ENCODE assay signal across 14 cellular contexts in genomic region chr15:57313134-57313483, GRCh38.
A peak's percentile ranks its signal among the peaks of the same experiment; 100 is the strongest.
DNase-seq lines count a peak whose midpoint lies in the region; ATAC-seq and TF ChIP-seq lines count a peak whose summit lies in the region.
"Had no signal": no experiment of that assay in that cellular context is flagged by ENCODE, and none has a peak within 500 bp of the region (broad histone marks: within the 10 kb centered on the region; RNA-seq: fewer than 3 reads in every experiment).

No MANE protein-coding gene starts in this region.

- no peaks in the 10 kb centered on the region for H3K27me3 ChIP-seq in cardiac muscle cell

- H3K36me3 ChIP-seq in cardiac muscle cell: no peaks in the 10 kb centered on the region

- H3K27ac Mint-ChIP-seq in nephron (peak overlapping the region; percentile 26 to 48 (median 29)), type B pancreatic cell (peak overlapping the region; percentile 50), progenitor cell of endocrine pancreas (no peak overlapping the region)
- H3K27ac Mint-ChIP-seq in activated naive CD4-positive, alpha-beta T cell treated with anti-CD3 and anti-CD28 coated beads, Interleukin-2, amount 50 U/mL, for 72 hours: no peak overlapping the region
- H3K27ac Mint-ChIP-seq: H9 had no signal

- H3K4me1 ChIP-seq in cardiac muscle cell (ENCODE audit: low read depth): no peaks in the 10 kb centered on the region

- H3K27ac ChIP-seq in cardiac muscle cell: peak overlapping the region; percentile 15

- H3K4me1 Mint-ChIP-seq in nephron (peaks cover 24% of the 10 kb centered on the region), type B pancreatic cell (ENCODE audit: unreplicated experiment) (peaks cover 8% of the 10 kb centered on the region), progenitor cell of endocrine pancreas (ENCODE audit: low read depth) (peaks cover 11% of the 10 kb centered on the region)

- H3K9me3 ChIP-seq in cardiac muscle cell (ENCODE audit: low read depth): no peaks in the 10 kb centered on the region

- H3K4me3 Mint-ChIP-seq in nephron (no peak overlapping the region), type B pancreatic cell (no peak overlapping the region), progenitor cell of endocrine pancreas (ENCODE audit: low read depth) (no peak overlapping the region)
- H3K4me3 Mint-ChIP-seq: H9 had no signal

- H3K4me3 ChIP-seq in cardiac muscle cell: no peak overlapping the region

- H3K27me3 Mint-ChIP-seq in nephron (ENCODE audit: low read depth) (peaks cover 5% of the 10 kb centered on the region), type B pancreatic cell (no peaks in the 10 kb centered on the region), progenitor cell of endocrine pancreas (no peaks in the 10 kb centered on the region)

- ATAC-seq in Right ventricle myocardium superior (ENCODE audit: poor library complexity) (no peak), left ventricle myocardium superior (peak; percentile 22)
- ATAC-seq in activated naive CD4-positive, alpha-beta T cell treated with anti-CD3 and anti-CD28 coated beads, Interleukin-2, amount 50 U/mL, for 72 hours: no peak

- TF ChIP-seq CTCF in cardiac muscle cell (IDR thresholded peaks at IDR 0.05; ENCODE audit: low read depth, low read length) (no peak), nephron (IDR thresholded peaks at IDR 0.05; ENCODE audit: unreplicated experiment in 3 of 3) (no peak), type B pancreatic cell (conservative IDR thresholded peaks at IDR 0.05) (no peak), progenitor cell of endocrine pancreas (IDR thresholded peaks at IDR 0.05; ENCODE audit: unreplicated experiment) (no peak)

- H3K9me3 Mint-ChIP-seq in nephron: peaks cover 3% of the 10 kb centered on the region
- no peaks in the 10 kb centered on the region for H3K9me3 Mint-ChIP-seq in type B pancreatic cell
- H3K9me3 Mint-ChIP-seq in progenitor cell of endocrine pancreas (ENCODE audit: low read depth): no peaks in the 10 kb centered on the region
- H3K9me3 Mint-ChIP-seq in activated naive CD4-positive, alpha-beta T cell treated with anti-CD3 and anti-CD28 coated beads, Interleukin-2, amount 50 U/mL, for 72 hours: no peaks in the 10 kb centered on the region

- intact Hi-C loops in Right ventricle myocardium superior (cut with DNase I): no loop called here
- intact Hi-C loops in left ventricle myocardium superior (cut with micrococcal nuclease): no loop called here

- no peaks in the 10 kb centered on the region for H3K36me3 Mint-ChIP-seq in nephron (ENCODE audit: low read depth)
- H3K36me3 Mint-ChIP-seq in type B pancreatic cell: no peaks in the 10 kb centered on the region
- H3K36me3 Mint-ChIP-seq in progenitor cell of endocrine pancreas (ENCODE audit: insufficient read depth): no peaks in the 10 kb centered on the region
- H3K36me3 Mint-ChIP-seq in activated naive CD4-positive, alpha-beta T cell treated with anti-CD3 and anti-CD28 coated beads, Interleukin-2, amount 50 U/mL, for 72 hours: no peaks in the 10 kb centered on the region

- DNase-seq in cardiac muscle cell (ENCODE audit: low read depth in 1 of 2, low spot score in 1 of 2) (no peak), Right ventricle myocardium superior (no peak), left ventricle myocardium superior (no peak), type B pancreatic cell (ENCODE audit: extremely low spot score, unreplicated experiment) (no peak), progenitor cell of endocrine pancreas (ENCODE audit: low spot score, unreplicated experiment) (no peak), putamen (ENCODE audit: low spot score) (no peak)
- DNase-seq in activated naive CD4-positive, alpha-beta T cell treated with anti-CD3 and anti-CD28 coated beads, Interleukin-2, amount 50 U/mL, for 72 hours (ENCODE audit: low spot score in 2 of 2): no peak
- DNase-seq: DMS53, H9, MV-4-11, NCI-H1417 treated with DMSO at 0.1 percent for 48 hours, NCI-H2029, NCI-H2171 treated with DMSO at 0.1 percent for 48 hours had no signal

Comparison
In these comparisons a context has a peak if more than half of its experiments do, and no peak if none do; other contexts are left out.
1. H3K27ac Mint-ChIP-seq: peak in nephron (3 of 3) and type B pancreatic cell (single experiment); none in progenitor cell of endocrine pancreas (single experiment) and activated naive CD4-positive, alpha-beta T cell treated with anti-CD3 and anti-CD28 coated beads, Interleukin-2, amount 50 U/mL, for 72 hours (0 of 2).